15 cellular contexts compared by ENCODE assay signal in genomic region chr19:17036640-17037039, GRCh38. TPM values are rescaled to one million over a fixed set of nuclear protein-coding genes. Genes with fewer than 3 reads are reported as not detected.
"Had no signal": no experiment of that assay in that cellular context is flagged by ENCODE, and none has a peak within 500 bp of the region (broad histone marks: within the 10 kb centered on the region; RNA-seq: fewer than 3 reads in every experiment).

No MANE protein-coding gene starts in this region.

- FAIRE-seq: kidney had no signal

- H3K27ac Mint-ChIP-seq: memory B cell, mesothelial cell of epicardium, natural killer cell, type B pancreatic cell had no signal

- H3K4me1 Mint-ChIP-seq: mesothelial cell of epicardium, natural killer cell had no signal

- H3K9me3 Mint-ChIP-seq: memory B cell, mesothelial cell of epicardium, natural killer cell, neural crest cell, type B pancreatic cell had no signal

- DNase-seq: dorsolateral prefrontal cortex; effector CD8-positive, alpha-beta T cell; foreskin melanocyte; kidney; natural killer cell; nucleus accumbens; ovary; stimulated activated CD4-positive, alpha-beta T cell treated with anti-CD3 and anti-CD28 coated beads, Interleukin-2, amount 100 ng/mL, for 48 hours; stimulated activated naive CD8-positive, alpha-beta T cell treated with anti-CD3 and anti-CD28 coated beads, Interleukin-15, Interleukin-2, amounts not matched to agents 100 U/mL and 50 U/mL, for 24 hours; thyroid gland had no signal

- ATAC-seq: natural killer cell had no signal

- H3K36me3 Mint-ChIP-seq: memory B cell, mesothelial cell of epicardium, natural killer cell, type B pancreatic cell had no signal

- H3K4me3 Mint-ChIP-seq: memory B cell, mesothelial cell of epicardium, natural killer cell, neural crest cell, type B pancreatic cell had no signal

RNA-seq across cellular contexts. Expression of gene CPAMD8, which starts 10.0 kb away (rescaled TPM):
- total RNA-seq: myocyte had no signal
